In the genomic region with DNA sequence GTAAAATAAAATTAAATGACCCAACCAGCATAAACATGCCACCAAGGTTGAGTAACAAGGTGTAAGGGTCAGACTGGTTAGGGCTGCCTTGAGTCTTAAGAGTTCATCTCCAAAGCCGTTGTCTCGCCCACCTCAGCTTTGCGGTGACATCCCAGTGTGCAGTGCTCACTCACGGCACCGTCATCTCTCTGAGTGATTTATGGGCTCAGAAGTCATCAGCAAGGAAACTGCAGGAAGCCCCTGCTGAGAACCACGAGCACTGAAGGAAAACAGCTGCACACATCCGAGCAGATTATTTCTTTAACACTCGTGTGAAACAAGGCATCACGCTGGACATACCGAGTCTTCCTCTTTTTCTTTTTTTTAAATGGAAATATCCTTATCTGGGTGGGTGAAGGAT, we compare ENCODE assay signal across 30 cellular contexts.
DNase-seq lines count a peak whose midpoint lies in the region; ATAC-seq and TF ChIP-seq lines count a peak whose summit lies in the region.
"Had no signal": no experiment of that assay in that cellular context is flagged by ENCODE, and none has a peak within 500 bp of the region (broad histone marks: within the 10 kb centered on the region; RNA-seq: fewer than 3 reads in every experiment).

No MANE protein-coding gene starts in this region.

- H3K27me3 ChIP-seq in MG63 (0 out of 2 replicates have a peak, but pooled peaks cover 3% of the 10 kb centered on the region), trophoblast cell (ENCODE audit: insufficient read depth, low read length) (no peaks in the 10 kb centered on the region)
- H3K27me3 ChIP-seq: BLaER1, hepatocyte, neural progenitor cell, uterus had no signal

- H3K9ac ChIP-seq in trophoblast cell (ENCODE audit: low read length), result no peak overlapping the region
- H3K9ac ChIP-seq: BLaER1, neural progenitor cell had no signal

- H3K4me3 Mint-ChIP-seq in mesothelial cell of epicardium (peak overlapping the region; percentile 3), WTC11 (no peak overlapping the region)
- H3K4me3 Mint-ChIP-seq in activated naive CD4-positive, alpha-beta T cell treated with anti-CD3 and anti-CD28 coated beads, Interleukin-2, amount 10 ng/mL, durations not matched to agents 7 days and 5 days, result no peak overlapping the region
- H3K4me3 Mint-ChIP-seq: activated naive CD8-positive, alpha-beta T cell; activated T-helper 17 cell treated with anti-CD3 and anti-CD28 coated beads, Interleukin-2, amount 50 U/mL, for 72 hours; HFFc6; immature natural killer cell; neural progenitor cell had no signal

- H3K79me1 ChIP-seq in trophoblast cell (ENCODE audit: low read length), result no peaks in the 10 kb centered on the region

- no peak overlapping the region for H4K8ac ChIP-seq in trophoblast cell (ENCODE audit: low read depth, low read length)

- CTCF ChIA-PET in WTC11 (lab: Charles Lee), result no interaction called here
- CTCF ChIA-PET in activated naive CD4-positive, alpha-beta T cell treated with anti-CD3 and anti-CD28 coated beads, Interleukin-2, amount 10 ng/mL, durations not matched to agents 7 days and 5 days (lab: Charles Lee), result no interaction called here

- WGBS in trophoblast cell (ENCODE audit: extremely low coverage, insufficient coverage, insufficient read length), result no CpG with 5 or more reads among the region's 10 CpGs

- H3K9me3 ChIP-seq in MG63 (no peaks in the 10 kb centered on the region), trophoblast cell (ENCODE audit: insufficient read depth, low read depth, low read length) (no peaks in the 10 kb centered on the region)
- H3K9me3 ChIP-seq: BLaER1, prostate gland, uterus had no signal

- H3K14ac ChIP-seq in trophoblast cell (ENCODE audit: low read length), result no peak overlapping the region

- no peaks in the 10 kb centered on the region for H3K9me3 Mint-ChIP-seq in mesothelial cell of epicardium
- no peaks in the 10 kb centered on the region for H3K9me3 Mint-ChIP-seq in WTC11
- peaks cover 18% of the 10 kb centered on the region for H3K9me3 Mint-ChIP-seq in activated naive CD4-positive, alpha-beta T cell treated with anti-CD3 and anti-CD28 coated beads, Interleukin-2, amount 10 ng/mL, durations not matched to agents 7 days and 5 days
- H3K9me3 Mint-ChIP-seq: neural progenitor cell had no signal

- no peak overlapping the region for H3K4ac ChIP-seq in trophoblast cell (ENCODE audit: low read depth, low read length)

- no peak overlapping the region for H2BK12ac ChIP-seq in trophoblast cell (ENCODE audit: low read length)

- TF ChIP-seq CTCF in cardiac fibroblast (IDR thresholded peaks at IDR 0.05; ENCODE audit: low read depth, low read length), result no peak
- TF ChIP-seq CTCF in mesothelial cell of epicardium (IDR thresholded peaks at IDR 0.05; ENCODE audit: unreplicated experiment), result no peak
- no peak for TF ChIP-seq CTCF in WTC11 (IDR thresholded peaks at IDR 0.05)

- no peak overlapping the region for H3K4me3 ChIP-seq in MG63
- H3K4me3 ChIP-seq in cardiac fibroblast (replicated peaks in 1 of 2; ENCODE audit: low read depth in 2 of 2, low read length in 2 of 2), result no peak overlapping the region
- no peak overlapping the region for H3K4me3 ChIP-seq in trophoblast cell (ENCODE audit: low read depth, low read length)
- H3K4me3 ChIP-seq: BLaER1, hepatocyte, mucosa of descending colon, neural progenitor cell, prostate gland, uterus had no signal

- ATAC-seq in WTC11, result no peak
- ATAC-seq: activated T-helper 17 cell treated with anti-CD3 and anti-CD28 coated beads, Interleukin-2, amount 50 U/mL, for 72 hours; mucosa of descending colon had no signal

- peaks cover 27% of the 10 kb centered on the region for H3K4me1 Mint-ChIP-seq in mesothelial cell of epicardium
- peaks cover 4% of the 10 kb centered on the region; the same call in 1 of the 2 replicates for H3K4me1 Mint-ChIP-seq in WTC11
- H3K4me1 Mint-ChIP-seq in activated naive CD4-positive, alpha-beta T cell treated with anti-CD3 and anti-CD28 coated beads, Interleukin-2, amount 10 ng/mL, durations not matched to agents 7 days and 5 days, result no peaks in the 10 kb centered on the region
- H3K4me1 Mint-ChIP-seq: activated T-helper 17 cell treated with anti-CD3 and anti-CD28 coated beads, Interleukin-2, amount 50 U/mL, for 72 hours; immature natural killer cell had no signal

- H3K4me1 ChIP-seq in trophoblast cell (ENCODE audit: control insufficient read depth in 1 of 2, insufficient read depth in 2 of 2, low read length in 2 of 2), result peaks cover 3 to 6% of the 10 kb centered on the region in 2 experiments
- H3K4me1 ChIP-seq: BLaER1, neural progenitor cell, prostate gland, uterus had no signal

- no peak overlapping the region for H2BK5ac ChIP-seq in trophoblast cell (ENCODE audit: low read depth, low read length, poor library complexity)

- H2AK5ac ChIP-seq in trophoblast cell (ENCODE audit: low read length), result no peak overlapping the region

- H3K18ac ChIP-seq in trophoblast cell (ENCODE audit: low read length), result no peak overlapping the region

- no peak overlapping the region for H4K91ac ChIP-seq in trophoblast cell (ENCODE audit: low read depth, low read length)

- H3K36me3 Mint-ChIP-seq in mesothelial cell of epicardium, result no peaks in the 10 kb centered on the region
- no peaks in the 10 kb centered on the region for H3K36me3 Mint-ChIP-seq in WTC11
- H3K36me3 Mint-ChIP-seq in activated naive CD4-positive, alpha-beta T cell treated with anti-CD3 and anti-CD28 coated beads, Interleukin-2, amount 10 ng/mL, durations not matched to agents 7 days and 5 days, result no peaks in the 10 kb centered on the region
- H3K36me3 Mint-ChIP-seq: activated naive CD8-positive, alpha-beta T cell; neural progenitor cell had no signal

- H3K27ac ChIP-seq in trophoblast cell (ENCODE audit: low read depth, low read length), result no peak overlapping the region
- H3K27ac ChIP-seq: BLaER1, hepatocyte, neural progenitor cell, prostate gland, uterus had no signal

- H3K23ac ChIP-seq in trophoblast cell (ENCODE audit: low read length), result no peak overlapping the region

- H3K36me3 ChIP-seq in MG63, result no peaks in the 10 kb centered on the region
- no peaks in the 10 kb centered on the region for H3K36me3 ChIP-seq in trophoblast cell (ENCODE audit: control insufficient read depth in 1 of 2, insufficient read depth in 2 of 2, low read length in 2 of 2)
- H3K36me3 ChIP-seq: BLaER1, neural progenitor cell, prostate gland, uterus had no signal

- H3K4me2 ChIP-seq in trophoblast cell (ENCODE audit: low read length), result no peak overlapping the region
- H3K4me2 ChIP-seq: BLaER1, hepatocyte, neural progenitor cell had no signal

- H2BK120ac ChIP-seq in trophoblast cell (ENCODE audit: insufficient read depth, low read length, poor library complexity), result no peak overlapping the region

- DNase-seq in AG08395 (ENCODE audit: low spot score) (peak; percentile 4), MG63 (peak; percentile 6), cardiac fibroblast (ENCODE audit: low read depth in 2 of 2) (peak; percentile 4 to 25), mesothelial cell of epicardium (ENCODE audit: low spot score in 2 of 2, unreplicated experiment in 2 of 2) (no peak), WTC11 (ENCODE audit: low spot score) (no peak), trophoblast cell (no peak), NCI-H345 treated with DMSO at 0.1 percent for 48 hours (lab: John Stamatoyannopoulos, UW; ENCODE audit: unreplicated experiment) (no peak)
- DNase-seq in activated naive CD4-positive, alpha-beta T cell treated with anti-CD3 and anti-CD28 coated beads, Interleukin-2, amount 10 ng/mL, durations not matched to agents 7 days and 5 days, result no peak
- DNase-seq: activated CD4-positive, alpha-beta T cell treated with anti-CD3 and anti-CD28 coated beads, Interleukin-2, amount 50 U/mL, for 4 hours; activated CD4-positive, CD25-positive, alpha-beta regulatory T cell; activated CD8-positive, alpha-beta memory T cell treated with anti-CD3 and anti-CD28 coated beads, Interleukin-2, amount 50 U/mL, for 4 hours; effector CD4-positive, alpha-beta T cell; erythroblast; GF-D8; HFFc6; immature natural killer cell; MM.1S; mucosa of descending colon; NCI-H146; NCI-H2171 treated with DMSO at 0.1 percent for 48 hours; NCI-H774; stimulated activated CD4-positive, alpha-beta T cell treated with anti-CD3 and anti-CD28 coated beads, Interleukin-1b, Interleukin-23, amount 100 ng/mL, for 48 hours; T-helper 9 cell; uterus had no signal

- POLR2A ChIA-PET in WTC11 (lab: Charles Lee), result no interaction called here

- H3K79me2 ChIP-seq in trophoblast cell (ENCODE audit: control insufficient read depth, insufficient read depth, low read length, poor library complexity), result no peaks in the 10 kb centered on the region
- H3K79me2 ChIP-seq: hepatocyte had no signal

- H2AFZ ChIP-seq in trophoblast cell (ENCODE audit: insufficient read depth, low read length, poor library complexity), result no peak overlapping the region
- H2AFZ ChIP-seq: hepatocyte, neural progenitor cell had no signal

- no peak overlapping the region for H4K12ac ChIP-seq in trophoblast cell (ENCODE audit: low read depth, low read length)

- H3K27me3 Mint-ChIP-seq in mesothelial cell of epicardium (ENCODE audit: low read depth), result no peaks in the 10 kb centered on the region
- no peaks in the 10 kb centered on the region for H3K27me3 Mint-ChIP-seq in WTC11 (ENCODE audit: low read depth)
- no peaks in the 10 kb centered on the region for H3K27me3 Mint-ChIP-seq in activated naive CD4-positive, alpha-beta T cell treated with anti-CD3 and anti-CD28 coated beads, Interleukin-2, amount 10 ng/mL, durations not matched to agents 7 days and 5 days
- H3K27me3 Mint-ChIP-seq: activated naive CD8-positive, alpha-beta T cell; activated T-helper 17 cell treated with anti-CD3 and anti-CD28 coated beads, Interleukin-2, amount 50 U/mL, for 72 hours had no signal

- H3K27ac Mint-ChIP-seq in mesothelial cell of epicardium, result no peak overlapping the region
- H3K27ac Mint-ChIP-seq in WTC11, result no peak overlapping the region
- H3K27ac Mint-ChIP-seq in activated naive CD4-positive, alpha-beta T cell treated with anti-CD3 and anti-CD28 coated beads, Interleukin-2, amount 10 ng/mL, durations not matched to agents 7 days and 5 days, result no peak overlapping the region
- H3K27ac Mint-ChIP-seq: activated naive CD8-positive, alpha-beta T cell; activated T-helper 17 cell treated with anti-CD3 and anti-CD28 coated beads, Interleukin-2, amount 50 U/mL, for 72 hours; HFFc6; immature natural killer cell; neural progenitor cell had no signal

TF ChIP-seq in WTC11, 78 proteins besides CTCF, POLR2A, EP300 and RAD21 (continues in another document):
- TF ChIP-seq FOXP1 (CRISPR knock-in tag; IDR thresholded peaks at IDR 0.05; ENCODE audit: borderline replicate concordance) (no peak), SMAD4 (CRISPR knock-in tag; IDR thresholded peaks at IDR 0.05) (no peak), TCF7 (CRISPR knock-in tag; IDR thresholded peaks at IDR 0.05; ENCODE audit: low read depth) (no peak), MYBL2 (CRISPR knock-in tag; IDR thresholded peaks at IDR 0.05) (no peak), CDX4 (CRISPR knock-in tag; IDR thresholded peaks at IDR 0.05; ENCODE audit: borderline replicate concordance) (no peak)

Comparison
In these comparisons a context has a peak if more than half of its experiments do, and no peak if none do; other contexts are left out.
1. DNase-seq: peak in AG08395 (single experiment), MG63 (single experiment) and cardiac fibroblast (2 of 2); none in mesothelial cell of epicardium (0 of 2), WTC11 (single experiment), trophoblast cell (0 of 2), NCI-H345 treated with DMSO at 0.1 percent for 48 hours (single experiment) and activated naive CD4-positive, alpha-beta T cell treated with anti-CD3 and anti-CD28 coated beads, Interleukin-2, amount 10 ng/mL, durations not matched to agents 7 days and 5 days (single experiment).